Comparison of ENCODE assay signal across 8 cellular contexts in the genomic region with DNA sequence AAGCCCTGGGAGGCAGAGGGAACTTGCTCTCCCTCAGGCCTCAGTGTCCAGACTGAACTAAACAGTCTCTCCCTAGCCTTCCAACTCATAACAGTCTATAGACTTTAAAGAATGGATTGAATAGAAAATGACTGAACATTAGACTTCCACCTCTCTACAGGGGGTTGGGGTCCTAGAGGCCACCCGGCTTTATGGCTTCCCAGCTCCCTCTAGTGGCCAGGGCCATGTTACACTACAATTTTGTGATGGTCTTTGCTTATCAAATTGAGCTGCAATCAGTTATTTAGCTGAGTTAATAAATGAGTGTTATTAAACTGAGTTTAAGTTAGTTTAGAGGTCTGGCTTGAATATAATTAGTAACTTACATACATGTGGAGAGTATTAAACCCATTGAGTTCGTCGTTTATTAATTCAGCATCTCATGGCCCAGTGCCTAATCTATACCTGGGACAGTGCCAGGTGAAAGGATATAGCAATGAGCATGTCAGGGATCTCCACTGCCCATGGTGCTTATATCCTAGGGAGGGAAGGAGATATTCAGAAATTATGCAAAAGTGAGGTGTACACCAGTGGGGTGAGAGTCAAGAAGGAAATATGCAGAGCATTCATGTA.
DNase-seq lines count a peak whose midpoint lies in the region; ATAC-seq, FAIRE-seq and TF ChIP-seq lines count a peak whose summit lies in the region.

No MANE protein-coding gene starts in this region.

- H3K27me3 Mint-ChIP-seq in activated T-cell treated with anti-CD3 and anti-CD28 coated beads, Interleukin-2, amount 50 U/mL, for 24 hours = peaks cover 2% of the 10 kb centered on the region
- H3K27me3 Mint-ChIP-seq in glutamatergic neuron (ENCODE audit: unreplicated experiment) = no peaks in the 10 kb centered on the region

- no peak overlapping the region for H3K27ac Mint-ChIP-seq in activated T-cell treated with anti-CD3 and anti-CD28 coated beads, Interleukin-2, amount 50 U/mL, for 24 hours
- H3K27ac Mint-ChIP-seq in glutamatergic neuron (ENCODE audit: unreplicated experiment) = no peak overlapping the region

- ATAC-seq in GM21786 (IDR thresholded peaks at IDR 0.05; ENCODE audit: unreplicated experiment) = peak; percentile 56
- no peak for ATAC-seq in GM19397 (IDR thresholded peaks at IDR 0.05; ENCODE audit: unreplicated experiment)
- ATAC-seq in GM18858 (IDR thresholded peaks at IDR 0.05; ENCODE audit: unreplicated experiment) = no peak

- no peak for FAIRE-seq in D721Med (lab: Jason Lieb, UNC)

- H3K9me3 Mint-ChIP-seq in activated T-cell treated with anti-CD3 and anti-CD28 coated beads, Interleukin-2, amount 50 U/mL, for 24 hours = no peaks in the 10 kb centered on the region
- H3K9me3 Mint-ChIP-seq in glutamatergic neuron (ENCODE audit: unreplicated experiment) = no peaks in the 10 kb centered on the region

- TF ChIP-seq CTCF in D721Med (IDR thresholded peaks at IDR 0.05; ENCODE audit: insufficient read depth, missing control alignments) (peak; percentile 79), glutamatergic neuron (IDR thresholded peaks at IDR 0.05; ENCODE audit: partially characterized antibody, unreplicated experiment) (peak; percentile 86)

- no peaks in the 10 kb centered on the region for H3K36me3 Mint-ChIP-seq in activated T-cell treated with anti-CD3 and anti-CD28 coated beads, Interleukin-2, amount 50 U/mL, for 24 hours (ENCODE audit: low read depth)
- H3K36me3 Mint-ChIP-seq in glutamatergic neuron (ENCODE audit: unreplicated experiment) = no peaks in the 10 kb centered on the region

- no peak overlapping the region for H3K4me3 Mint-ChIP-seq in activated T-cell treated with anti-CD3 and anti-CD28 coated beads, Interleukin-2, amount 50 U/mL, for 24 hours
- H3K4me3 Mint-ChIP-seq in glutamatergic neuron (ENCODE audit: unreplicated experiment) = no peak overlapping the region

- DNase-seq in D721Med (ENCODE audit: insufficient read length, low spot score) (no peak), NCI-H82 (lab: John Stamatoyannopoulos, UW) (peak; percentile 63), glutamatergic neuron (peak; percentile 61)
- peak; percentile 54 for DNase-seq in activated T-cell treated with anti-CD3 and anti-CD28 coated beads, Interleukin-2, amount 50 U/mL, for 24 hours
- DNase-seq in stimulated activated CD4-positive, alpha-beta T cell treated with anti-CD3 and anti-CD28 coated beads, Interleukin-12 subunit alpha, Interleukin-12 subunit beta, amount 100 ng/mL, for 48 hours (ENCODE audit: low read depth in 2 of 3, low spot score in 1 of 3) = peak in 2 of 3 donors; percentile 16 to 35

- no peaks in the 10 kb centered on the region for H3K4me1 Mint-ChIP-seq in activated T-cell treated with anti-CD3 and anti-CD28 coated beads, Interleukin-2, amount 50 U/mL, for 24 hours (ENCODE audit: low read depth)
- H3K4me1 Mint-ChIP-seq in glutamatergic neuron (ENCODE audit: low read depth, unreplicated experiment) = peaks cover 5% of the 10 kb centered on the region
